Comparison of ENCODE assay signal across 23 cellular contexts in genomic region chr13:44860427-44860826, GRCh38.
DNase-seq lines count a peak whose midpoint lies in the region; ATAC-seq and TF ChIP-seq lines count a peak whose summit lies in the region.
"Had no signal": no experiment of that assay in that cellular context is flagged by ENCODE, and none has a peak within 500 bp of the region (broad histone marks: within the 10 kb centered on the region; RNA-seq: fewer than 3 reads in every experiment).

No MANE protein-coding gene starts in this region.

- DNase-seq in progenitor cell of endocrine pancreas (ENCODE audit: low spot score, unreplicated experiment) (no peak), H7 (no peak), upper lobe of left lung (no peak)
- DNase-seq: 8988T; ACHN; AML-193; BE2C; CD4-positive, alpha-beta T cell; CD8-positive, alpha-beta memory T cell; DMS 273 treated with DMSO at 0.1 percent for 48 hours; DMS79; EL; GDM1; HFFc6 had no signal

- no peaks in the 10 kb centered on the region for H3K36me3 ChIP-seq in H7 (replicated peaks; ENCODE audit: control insufficient read depth, insufficient read depth, low read length)
- no peaks in the 10 kb centered on the region for H3K36me3 ChIP-seq in upper lobe of left lung
- H3K36me3 ChIP-seq: BE2C; BLaER1 treated with 17β-estradiol and CSF1 and Interleukin-3, amounts not matched to agents 10 nM and 100 nM; HAP-1 had no signal

- no peaks in the 10 kb centered on the region for H3K27me3 Mint-ChIP-seq in progenitor cell of endocrine pancreas

- no peaks in the 10 kb centered on the region for H3K9me3 Mint-ChIP-seq in progenitor cell of endocrine pancreas (ENCODE audit: low read depth)
- H3K9me3 Mint-ChIP-seq: CD4-positive, alpha-beta T cell; CD8-positive, alpha-beta memory T cell; GM23338; HFFc6 had no signal

- ATAC-seq in esophagus mucosa (peak; percentile 80), HG02798 (IDR thresholded peaks at IDR 0.05; ENCODE audit: poor library complexity, unreplicated experiment) (no peak), upper lobe of left lung (ENCODE audit: low FRiP score in 2 of 2) (no peak)
- ATAC-seq: A549, GM12878, GM23338 had no signal

- H3K4me1 ChIP-seq in upper lobe of left lung = peaks cover 0 to 7% (median 0%) of the 10 kb centered on the region in 4 donors
- H3K4me1 ChIP-seq: A549; BE2C; BLaER1 treated with 17β-estradiol and CSF1 and Interleukin-3, amounts not matched to agents 10 nM and 100 nM; HAP-1 had no signal

- 71 to 77% methylated on average over 2 of the region's 2 CpGs for WGBS in upper lobe of left lung, 2 donors

- no peaks in the 10 kb centered on the region for H3K27me3 ChIP-seq in H7 (ENCODE audit: control insufficient read depth, insufficient read depth, low read length)
- H3K27me3 ChIP-seq in upper lobe of left lung = no peaks in the 10 kb centered on the region
- H3K27me3 ChIP-seq: BLaER1 treated with 17β-estradiol and CSF1 and Interleukin-3, amounts not matched to agents 10 nM and 100 nM had no signal

- TF ChIP-seq POLR2A in upper lobe of left lung (IDR thresholded peaks at IDR 0.05) = no peak

- no peaks in the 10 kb centered on the region for H3K9me3 ChIP-seq in upper lobe of left lung
- H3K9me3 ChIP-seq: A549; BE2C; BLaER1 treated with 17β-estradiol and CSF1 and Interleukin-3, amounts not matched to agents 10 nM and 100 nM; HAP-1 had no signal

- TF ChIP-seq CTCF in 22Rv1 (IDR thresholded peaks at IDR 0.05) = no peak
- no peak for TF ChIP-seq CTCF in progenitor cell of endocrine pancreas (IDR thresholded peaks at IDR 0.05; ENCODE audit: unreplicated experiment)
- TF ChIP-seq CTCF in upper lobe of left lung (IDR thresholded peaks at IDR 0.05) = no peak

- 0 out of 2 replicates have a peak overlapping the region, but pooled peaks have one; percentile 17 for H3K27ac ChIP-seq in 22Rv1
- H3K27ac ChIP-seq in upper lobe of left lung = no peak overlapping the region
- H3K27ac ChIP-seq: A549; BLaER1 treated with 17β-estradiol and CSF1 and Interleukin-3, amounts not matched to agents 10 nM and 100 nM had no signal

- peaks cover 13% of the 10 kb centered on the region for H3K4me1 Mint-ChIP-seq in progenitor cell of endocrine pancreas (ENCODE audit: low read depth)
- H3K4me1 Mint-ChIP-seq: CD14-positive monocyte, GM23338 had no signal

- H3K36me3 Mint-ChIP-seq in progenitor cell of endocrine pancreas (ENCODE audit: insufficient read depth) = no peaks in the 10 kb centered on the region
- H3K36me3 Mint-ChIP-seq: CD14-positive monocyte; CD8-positive, alpha-beta memory T cell had no signal

- TF ChIP-seq EP300 in upper lobe of left lung (IDR thresholded peaks at IDR 0.05) = no peak

- H3K4me3 ChIP-seq in H7 (ENCODE audit: insufficient read depth, low read depth, low read length) (no peak overlapping the region), upper lobe of left lung (no peak overlapping the region)
- H3K4me3 ChIP-seq: A549; BLaER1 treated with 17β-estradiol and CSF1 and Interleukin-3, amounts not matched to agents 10 nM and 100 nM; GM12878; GM23338; HAP-1 had no signal

- H3K4me3 Mint-ChIP-seq in progenitor cell of endocrine pancreas (ENCODE audit: low read depth) = no peak overlapping the region
- H3K4me3 Mint-ChIP-seq: CD14-positive monocyte; CD4-positive, alpha-beta T cell; CD8-positive, alpha-beta memory T cell; GM23338; HFFc6 had no signal

- H3K27ac Mint-ChIP-seq in progenitor cell of endocrine pancreas = peak overlapping the region; percentile 68
- H3K27ac Mint-ChIP-seq: CD14-positive monocyte; CD4-positive, alpha-beta T cell; CD8-positive, alpha-beta memory T cell; GM23338; HFFc6 had no signal
